In the genomic region with DNA sequence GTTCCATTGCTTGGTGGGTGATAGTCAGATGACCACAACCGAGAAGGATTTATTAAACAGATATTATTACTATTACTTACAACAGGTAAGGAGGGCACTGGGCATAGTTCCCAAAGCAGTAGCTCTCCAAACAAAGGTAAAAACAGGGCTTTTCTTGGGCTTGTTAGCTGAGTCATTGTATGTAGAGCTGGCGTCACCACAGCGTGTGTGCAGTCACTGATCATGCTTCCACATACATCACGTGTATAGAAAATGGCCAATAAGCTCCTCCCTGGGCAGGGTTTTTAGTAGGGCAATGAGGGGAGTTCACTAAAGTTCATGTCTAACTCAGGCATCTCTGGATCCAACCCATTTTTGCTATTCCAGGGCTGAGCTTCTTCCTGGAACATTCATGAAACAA, we compare ENCODE assay signal across 2 cellular contexts.
A peak's percentile ranks its signal among the peaks of the same experiment; 100 is the strongest.
TF ChIP-seq lines count a peak whose summit lies in the region.

No MANE protein-coding gene starts in this region.

TF ChIP-seq in GM12878, 131 proteins besides CTCF, POLR2A, EP300 and RAD21:
- TF ChIP-seq NFIC (IDR thresholded peaks at IDR 0.05; ENCODE audit: low read depth, low read length), result no peak
- no peak for TF ChIP-seq CREB1 (IDR thresholded peaks at IDR 0.05; ENCODE audit: low read depth)
- no peak for TF ChIP-seq SREBF1 (IDR thresholded peaks at IDR 0.05; ENCODE audit: low read length)
- no peak for TF ChIP-seq KAT2A (conservative IDR thresholded peaks at IDR 0.05; ENCODE audit: control insufficient read depth, low read depth, low read length)
- TF ChIP-seq, protein P1, sequence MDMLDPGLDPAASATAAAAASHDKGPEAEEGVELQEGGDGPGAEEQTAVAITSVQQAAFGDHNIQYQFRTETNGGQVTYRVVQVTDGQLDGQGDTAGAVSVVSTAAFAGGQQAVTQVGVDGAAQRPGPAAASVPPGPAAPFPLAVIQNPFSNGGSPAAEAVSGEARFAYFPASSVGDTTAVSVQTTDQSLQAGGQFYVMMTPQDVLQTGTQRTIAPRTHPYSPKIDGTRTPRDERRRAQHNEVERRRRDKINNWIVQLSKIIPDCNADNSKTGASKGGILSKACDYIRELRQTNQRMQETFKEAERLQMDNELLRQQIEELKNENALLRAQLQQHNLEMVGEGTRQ (IDR thresholded peaks at IDR 0.05; ENCODE audit: borderline replicate concordance, low read depth, low read length), result no peak

TF ChIP-seq in K562, 482 proteins besides CTCF, POLR2A, EP300 and RAD21:
- peak; percentile 49 for TF ChIP-seq CREM (IDR thresholded peaks at IDR 0.05; ENCODE audit: low read depth)
- peak; percentile 84 for TF ChIP-seq NFE2 (IDR thresholded peaks at IDR 0.05; ENCODE audit: low read depth)
- TF ChIP-seq MAFG (tag; conservative IDR thresholded peaks at IDR 0.05), result peak; percentile 72
- TF ChIP-seq NFE2L1 (tag; IDR thresholded peaks at IDR 0.05; ENCODE audit: borderline replicate concordance, low read depth), result 0 out of 2 replicates have a peak, but pooled peaks have one; percentile 37
- TF ChIP-seq, protein P2, sequence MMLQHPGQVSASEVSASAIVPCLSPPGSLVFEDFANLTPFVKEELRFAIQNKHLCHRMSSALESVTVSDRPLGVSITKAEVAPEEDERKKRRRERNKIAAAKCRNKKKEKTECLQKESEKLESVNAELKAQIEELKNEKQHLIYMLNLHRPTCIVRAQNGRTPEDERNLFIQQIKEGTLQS (IDR thresholded peaks at IDR 0.05), result peak; percentile 69
- TF ChIP-seq, protein P2 (CRISPR knock-in tag; conservative IDR thresholded peaks at IDR 0.05), result 0 out of 2 replicates have a peak, but pooled peaks have one; percentile 31
- no peak for TF ChIP-seq HSF4 (CRISPR knock-in tag; IDR thresholded peaks at IDR 0.05; ENCODE audit: borderline replicate concordance)
- TF ChIP-seq MAFF (IDR thresholded peaks at IDR 0.05; ENCODE audit: low read length), result peak; percentile 58; the same call in 1 of the 2 replicates
- peak; percentile 58; the same call in 1 of the 2 replicates for TF ChIP-seq MAFK (IDR thresholded peaks at IDR 0.05; ENCODE audit: low read length)
- 0 out of 2 replicates have a peak, but pooled peaks have one; percentile 34 for TF ChIP-seq ZNF316 (IDR thresholded peaks at IDR 0.05)
- TF ChIP-seq ZNF197 (CRISPR knock-in tag; IDR thresholded peaks at IDR 0.05; ENCODE audit: low read depth), result no peak
- peak; percentile 22; the same call in 1 of the 2 replicates for TF ChIP-seq FOSL1 (tag; conservative IDR thresholded peaks at IDR 0.05)
- TF ChIP-seq C11orf30 (IDR thresholded peaks at IDR 0.05; ENCODE audit: low read depth), result peak; percentile 50; the same call in 1 of the 2 replicates
- TF ChIP-seq, protein P3, sequence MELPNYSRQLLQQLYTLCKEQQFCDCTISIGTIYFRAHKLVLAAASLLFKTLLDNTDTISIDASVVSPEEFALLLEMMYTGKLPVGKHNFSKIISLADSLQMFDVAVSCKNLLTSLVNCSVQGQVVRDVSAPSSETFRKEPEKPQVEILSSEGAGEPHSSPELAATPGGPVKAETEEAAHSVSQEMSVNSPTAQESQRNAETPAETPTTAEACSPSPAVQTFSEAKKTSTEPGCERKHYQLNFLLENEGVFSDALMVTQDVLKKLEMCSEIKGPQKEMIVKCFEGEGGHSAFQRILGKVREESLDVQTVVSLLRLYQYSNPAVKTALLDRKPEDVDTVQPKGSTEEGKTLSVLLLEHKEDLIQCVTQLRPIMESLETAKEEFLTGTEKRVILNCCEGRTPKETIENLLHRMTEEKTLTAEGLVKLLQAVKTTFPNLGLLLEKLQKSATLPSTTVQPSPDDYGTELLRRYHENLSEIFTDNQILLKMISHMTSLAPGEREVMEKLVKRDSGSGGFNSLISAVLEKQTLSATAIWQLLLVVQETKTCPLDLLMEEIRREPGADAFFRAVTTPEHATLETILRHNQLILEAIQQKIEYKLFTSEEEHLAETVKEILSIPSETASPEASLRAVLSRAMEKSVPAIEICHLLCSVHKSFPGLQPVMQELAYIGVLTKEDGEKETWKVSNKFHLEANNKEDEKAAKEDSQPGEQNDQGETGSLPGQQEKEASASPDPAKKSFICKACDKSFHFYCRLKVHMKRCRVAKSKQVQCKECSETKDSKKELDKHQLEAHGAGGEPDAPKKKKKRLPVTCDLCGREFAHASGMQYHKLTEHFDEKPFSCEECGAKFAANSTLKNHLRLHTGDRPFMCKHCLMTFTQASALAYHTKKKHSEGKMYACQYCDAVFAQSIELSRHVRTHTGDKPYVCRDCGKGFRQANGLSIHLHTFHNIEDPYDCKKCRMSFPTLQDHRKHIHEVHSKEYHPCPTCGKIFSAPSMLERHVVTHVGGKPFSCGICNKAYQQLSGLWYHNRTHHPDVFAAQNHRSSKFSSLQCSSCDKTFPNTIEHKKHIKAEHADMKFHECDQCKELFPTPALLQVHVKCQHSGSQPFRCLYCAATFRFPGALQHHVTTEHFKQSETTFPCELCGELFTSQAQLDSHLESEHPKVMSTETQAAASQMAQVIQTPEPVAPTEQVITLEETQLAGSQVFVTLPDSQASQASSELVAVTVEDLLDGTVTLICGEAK (IDR thresholded peaks at IDR 0.05), result no peak
- TF ChIP-seq, protein P3 (CRISPR knock-in tag; IDR thresholded peaks at IDR 0.05), result no peak
